Comparison of ENCODE assay signal across 8 cellular contexts in the genomic region with DNA sequence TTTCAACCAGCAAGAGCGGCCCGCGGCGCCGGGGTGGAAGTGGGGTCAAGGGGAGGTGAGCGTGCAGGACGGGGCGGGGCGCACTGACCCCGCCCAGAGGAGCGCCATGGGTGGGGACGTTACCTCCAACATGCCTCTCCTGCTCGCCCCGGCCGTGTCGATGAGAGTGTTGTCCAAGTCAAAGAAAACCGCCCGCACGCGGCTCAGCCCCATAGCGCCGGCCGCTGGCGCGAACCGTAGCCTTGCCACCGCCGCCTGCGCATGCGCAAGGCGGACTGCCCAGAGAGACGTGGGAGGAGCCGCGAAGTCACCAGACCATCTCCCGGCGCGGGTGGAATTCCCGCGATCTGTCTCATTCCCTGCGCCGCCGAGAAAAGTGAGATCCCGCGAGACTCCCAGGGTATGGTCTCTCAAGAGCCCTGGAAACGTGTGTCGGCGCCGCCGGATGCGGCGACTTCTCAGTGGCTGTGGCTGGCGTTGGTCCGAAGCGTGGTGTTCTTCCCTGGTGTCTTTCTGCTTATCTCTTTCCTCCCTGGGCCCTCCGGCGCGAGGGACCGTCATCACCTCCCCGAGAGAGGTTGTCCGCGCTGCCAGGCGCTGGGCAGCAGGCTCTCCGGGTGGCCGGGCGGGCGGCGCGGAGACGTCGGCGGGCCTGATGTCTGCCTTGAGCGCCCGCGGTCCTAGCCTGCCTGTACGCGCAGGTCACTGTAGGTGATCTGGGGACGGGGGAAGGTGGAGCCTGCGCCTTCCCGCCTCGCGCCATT. TPM values are rescaled to one million over a fixed set of nuclear protein-coding genes. Genes with fewer than 3 reads are reported as not detected.
DNase-seq lines count a peak whose midpoint lies in the region; TF ChIP-seq lines count a peak whose summit lies in the region.

A gene with protein sequence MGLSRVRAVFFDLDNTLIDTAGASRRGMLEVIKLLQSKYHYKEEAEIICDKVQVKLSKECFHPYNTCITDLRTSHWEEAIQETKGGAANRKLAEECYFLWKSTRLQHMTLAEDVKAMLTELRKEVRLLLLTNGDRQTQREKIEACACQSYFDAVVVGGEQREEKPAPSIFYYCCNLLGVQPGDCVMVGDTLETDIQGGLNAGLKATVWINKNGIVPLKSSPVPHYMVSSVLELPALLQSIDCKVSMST (minus strand): TSS at position 279 of the 764 bp plus-strand sequence. CDS start 66 bp downstream, at position 213.

- no peaks in the 10 kb centered on the region for H3K9me3 ChIP-seq in SJSA1 (replicated peaks)

- no peaks in the 10 kb centered on the region for H3K27me3 Mint-ChIP-seq in activated naive CD4-positive, alpha-beta T cell treated with anti-CD3 and anti-CD28 coated beads for 36 hours (ENCODE audit: low read depth)

- peaks cover 18% of the 10 kb centered on the region for H3K4me1 ChIP-seq in SJSA1 (replicated peaks)

- H3K27ac Mint-ChIP-seq in activated naive CD4-positive, alpha-beta T cell treated with anti-CD3 and anti-CD28 coated beads for 36 hours: peak within 1 kb of the TSS; percentile 95

- peak within 1 kb of the TSS; percentile 86 for H3K27ac ChIP-seq in SJSA1

- peaks cover 8% of the 10 kb centered on the region for H3K9me3 Mint-ChIP-seq in activated naive CD4-positive, alpha-beta T cell treated with anti-CD3 and anti-CD28 coated beads for 36 hours

- peak; percentile 98 for DNase-seq in GM06990 (ENCODE audit: extremely low read depth, insufficient read length)
- DNase-seq in HFF-Myc (ENCODE audit: extremely low read depth, low read depth): peak; percentile 93
- peak; percentile 94 for DNase-seq in MV-4-11 (lab: John Stamatoyannopoulos, UW)
- peak; percentile 98 for DNase-seq in SJSA1 (ENCODE audit: low read depth in 1 of 2, low spot score in 2 of 2)
- peak; percentile 96 for DNase-seq in activated naive CD4-positive, alpha-beta T cell treated with anti-CD3 and anti-CD28 coated beads for 36 hours
- peak; percentile 90 for DNase-seq in germinal center (ENCODE audit: low spot score)
- DNase-seq in non-pigmented ciliary epithelial cell (ENCODE audit: low read depth): peak; percentile 94
- DNase-seq in superior temporal gyrus (ENCODE audit: extremely low spot score): peak; percentile 95

- H3K4me1 Mint-ChIP-seq in activated naive CD4-positive, alpha-beta T cell treated with anti-CD3 and anti-CD28 coated beads for 36 hours (ENCODE audit: low read depth): peaks cover 18% of the 10 kb centered on the region

- peak within 1 kb of the TSS; percentile 88 for H3K4me3 ChIP-seq in GM06990 (replicated peaks; ENCODE audit: low read depth, low read length)
- peak within 1 kb of the TSS; percentile 91 for H3K4me3 ChIP-seq in HFF-Myc (replicated peaks; ENCODE audit: low read depth, low read length)
- H3K4me3 ChIP-seq in SJSA1: peak within 1 kb of the TSS; percentile 83

- H3K4me3 Mint-ChIP-seq in activated naive CD4-positive, alpha-beta T cell treated with anti-CD3 and anti-CD28 coated beads for 36 hours: peak within 1 kb of the TSS; percentile 91

- TF ChIP-seq CTCF in GM06990 (IDR thresholded peaks at IDR 0.05; ENCODE audit: insufficient read depth, low read length, poor library complexity, severe bottlenecking): no peak
- TF ChIP-seq CTCF in HFF-Myc (IDR thresholded peaks at IDR 0.05; ENCODE audit: low read depth, low read length, missing control alignments): no peak

- CTCF ChIA-PET in activated naive CD4-positive, alpha-beta T cell treated with anti-CD3 and anti-CD28 coated beads for 36 hours (lab: Charles Lee): interaction anchor here (0.6 kb wide), 1 partner anchor 16 kb away, joined by 3 read pairs; no protein-coding TSS in a partner anchor

- no peaks in the 10 kb centered on the region for H3K36me3 ChIP-seq in GM06990 (ENCODE audit: control insufficient read depth, insufficient read depth, low read length)
- peaks cover 8% of the 10 kb centered on the region for H3K36me3 ChIP-seq in SJSA1

- intact Hi-C loops in activated naive CD4-positive, alpha-beta T cell treated with anti-CD3 and anti-CD28 coated beads for 36 hours (cut with micrococcal nuclease): loop anchor here (1.0 to 10.0 kb wide), 11 partner anchors 39 to 632 kb away; a partner anchor contains a TSS

- peaks cover 10% of the 10 kb centered on the region for H3K36me3 Mint-ChIP-seq in activated naive CD4-positive, alpha-beta T cell treated with anti-CD3 and anti-CD28 coated beads for 36 hours (ENCODE audit: low read depth)

- no peaks in the 10 kb centered on the region for H3K27me3 ChIP-seq in GM06990 (replicated peaks; ENCODE audit: control insufficient read depth, insufficient read depth, low read length)
- no peaks in the 10 kb centered on the region for H3K27me3 ChIP-seq in SJSA1 (replicated peaks)

RNA-seq across cellular contexts. Expression of the gene that starts here (rescaled TPM):
- total RNA-seq in SJSA1 (2014; rRNA removed; shearing (Covaris generic)): 7.6 and 9.8 TPM in 2 replicates
- total RNA-seq in activated naive CD4-positive, alpha-beta T cell treated with anti-CD3 and anti-CD28 coated beads for 36 hours: 1 to 10 TPM; 6.4 to 6.9 TPM

Comparison
In these comparisons a context has a peak if more than half of its experiments do, and no peak if none do; other contexts are left out.
1. Peak in every context shown above with its lines: DNase-seq, H3K4me3 ChIP-seq and H3K27ac ChIP-seq.